In genomic region chr15:99564221-99565030, GRCh38 we compare ENCODE assay signal across 8 cellular contexts. TPM values are rescaled to one million over a fixed set of nuclear protein-coding genes. Genes with fewer than 3 reads are reported as not detected.
DNase-seq lines count a peak whose midpoint lies in the region; ATAC-seq and TF ChIP-seq lines count a peak whose summit lies in the region.

No MANE protein-coding gene starts in this region.

- peak; percentile 6 for DNase-seq in activated gamma-delta T cell treated with Interleukin-2 at 50 U/mL for 16 hours
- DNase-seq in activated gamma-delta T cell (lab: John Stamatoyannopoulos, UW) = no peak
- DNase-seq in NCI-H1092 (lab: John Stamatoyannopoulos, UW) = peak; percentile 71
- DNase-seq in activated T-cell treated with anti-CD3 and anti-CD28 coated beads, Interleukin-2, amount 50 U/mL, for 4 hours = no peak
- DNase-seq in cardiac muscle cell (ENCODE audit: low read depth in 1 of 2, low spot score in 1 of 2) = peak; percentile 36 to 53
- peak; percentile 47 to 66 (median 58) for DNase-seq in ovary
- DNase-seq in stimulated activated naive CD4-positive, alpha-beta T cell treated with Interleukin-2 at 50 U/mL for 16 hours (lab: John Stamatoyannopoulos, UW) = no peak

- H3K4me3 ChIP-seq in cardiac muscle cell = peak overlapping the region; percentile 84
- H3K4me3 ChIP-seq in ovary = peak overlapping the region; percentile 71

- peak; percentile 33 for ATAC-seq in HG02588 (IDR thresholded peaks at IDR 0.05; ENCODE audit: unreplicated experiment)
- ATAC-seq in activated T-cell treated with anti-CD3 and anti-CD28 coated beads, Interleukin-2, amount 50 U/mL, for 4 hours = no peak

- H3K27ac ChIP-seq in cardiac muscle cell = peak overlapping the region; percentile 98
- peak overlapping the region; percentile 91 to 99 for H3K27ac ChIP-seq in ovary

- TF ChIP-seq EP300 in ovary (IDR thresholded peaks at IDR 0.05) = no peak

- intact Hi-C loops in ovary (cut with DNase I) = loop anchor here in 1 of 4 donors (10.0 kb wide), 2 partner anchors 160 to 280 kb away; no protein-coding TSS in a partner anchor

- WGBS in ovary, 3 donors = 12 to 16% (median 14%) methylated on average over 11 of the region's 11 CpGs

- TF ChIP-seq CTCF in cardiac muscle cell (IDR thresholded peaks at IDR 0.05; ENCODE audit: low read depth, low read length) (no peak), ovary (IDR thresholded peaks at IDR 0.05) (no peak)

- H3K36me3 ChIP-seq in cardiac muscle cell (no peaks in the 10 kb centered on the region), ovary (no peaks in the 10 kb centered on the region)

- H3K27me3 ChIP-seq in cardiac muscle cell (no peaks in the 10 kb centered on the region), ovary (no peaks in the 10 kb centered on the region)

- peak overlapping the region; percentile 55 for H3K4me3 Mint-ChIP-seq in activated T-cell treated with anti-CD3 and anti-CD28 coated beads, Interleukin-2, amount 50 U/mL, for 4 hours

- TF ChIP-seq POLR2A in ovary (IDR thresholded peaks at IDR 0.05) = no peak

- H3K4me1 Mint-ChIP-seq in activated T-cell treated with anti-CD3 and anti-CD28 coated beads, Interleukin-2, amount 50 U/mL, for 4 hours (ENCODE audit: low read depth) = peaks cover 36% of the 10 kb centered on the region

- H3K27me3 Mint-ChIP-seq in activated T-cell treated with anti-CD3 and anti-CD28 coated beads, Interleukin-2, amount 50 U/mL, for 4 hours (ENCODE audit: low read depth) = no peaks in the 10 kb centered on the region

- no peaks in the 10 kb centered on the region for H3K36me3 Mint-ChIP-seq in activated T-cell treated with anti-CD3 and anti-CD28 coated beads, Interleukin-2, amount 50 U/mL, for 4 hours (ENCODE audit: insufficient read depth)

- H3K9me3 ChIP-seq in cardiac muscle cell (ENCODE audit: low read depth) = no peaks in the 10 kb centered on the region
- H3K9me3 ChIP-seq in ovary = no peaks in the 10 kb centered on the region

- H3K4me1 ChIP-seq in cardiac muscle cell (ENCODE audit: low read depth) (peaks cover 24% of the 10 kb centered on the region), ovary (ENCODE audit: insufficient read depth) (peaks cover 3% of the 10 kb centered on the region)

- H3K9me3 Mint-ChIP-seq in activated T-cell treated with anti-CD3 and anti-CD28 coated beads, Interleukin-2, amount 50 U/mL, for 4 hours = no peaks in the 10 kb centered on the region

RNA-seq across cellular contexts. Expression of gene MEF2A, which starts 1.4 kb away (rescaled TPM):
- 10 to 100 TPM; 19.8 to 24.0 (median 22.4) TPM for total RNA-seq in activated T-cell treated with anti-CD3 and anti-CD28 coated beads, Interleukin-2, amount 50 U/mL, for 4 hours
- 226 and 556 TPM in 2 replicates for total RNA-seq in cardiac muscle cell
- polyA plus RNA-seq in cardiac muscle cell = 91.7 and 168 TPM in 2 replicates
- total RNA-seq in ovary = 10 to 100 TPM; 43.2 to 82.7 (median 66.4) TPM
- 10 to 100 TPM; 25.5 to 58.9 TPM for polyA plus RNA-seq in ovary

Comparison
In these comparisons a context has a peak if more than half of its experiments do, and no peak if none do; other contexts are left out.
1. DNase-seq: peak in activated gamma-delta T cell treated with Interleukin-2 at 50 U/mL for 16 hours (single experiment), NCI-H1092 (single experiment), cardiac muscle cell (2 of 2) and ovary (5 of 5); none in activated gamma-delta T cell (single experiment), activated T-cell treated with anti-CD3 and anti-CD28 coated beads, Interleukin-2, amount 50 U/mL, for 4 hours (single experiment) and stimulated activated naive CD4-positive, alpha-beta T cell treated with Interleukin-2 at 50 U/mL for 16 hours (single experiment).